ENCODE assay signal across 9 cellular contexts in genomic region chr19:8610041-8610927, GRCh38. TPM values are rescaled to one million over a fixed set of nuclear protein-coding genes. Genes with fewer than 3 reads are reported as not detected.
A peak's percentile ranks its signal among the peaks of the same experiment; 100 is the strongest.
DNase-seq lines count a peak whose midpoint lies in the region; ATAC-seq and TF ChIP-seq lines count a peak whose summit lies in the region.
"Had no signal": no experiment of that assay in that cellular context is flagged by ENCODE, and none has a peak within 500 bp of the region (broad histone marks: within the 10 kb centered on the region; RNA-seq: fewer than 3 reads in every experiment).

Gene ADAMTS10, minus strand, starts transcription at chr19:8610715. Its CDS starts 5,005 bp downstream, at chr19:8605710.

- H3K9me3 ChIP-seq in HAP-1 (no peaks in the 10 kb centered on the region), mesodermal cell (ENCODE audit: control insufficient read depth, low read length) (no peaks in the 10 kb centered on the region), stomach (peaks cover 0 to under 1% (median 0%) of the 10 kb centered on the region in 4 donors)

- H3K4me3 ChIP-seq in HAP-1 (peak within 1 kb of the TSS; percentile 47), mesodermal cell (ENCODE audit: extremely low read depth, insufficient read depth, low read length, poor library complexity, severe bottlenecking) (peak within 1 kb of the TSS; percentile 72), stomach (peak within 1 kb of the TSS; percentile 51 to 61 (median 52))

- H3K27me3 ChIP-seq in HAP-1 (ENCODE audit: low read depth) = no peaks in the 10 kb centered on the region
- peaks cover 0 to 32% (median 8%) of the 10 kb centered on the region in 3 donors for H3K27me3 ChIP-seq in stomach

- no peak for ATAC-seq in GM18909 (IDR thresholded peaks at IDR 0.05; ENCODE audit: poor library complexity, unreplicated experiment)
- ATAC-seq in GM18520 (IDR thresholded peaks at IDR 0.05; ENCODE audit: unreplicated experiment) = no peak
- ATAC-seq in GM21515 (IDR thresholded peaks at IDR 0.05; ENCODE audit: unreplicated experiment) = no peak

- no peak for TF ChIP-seq POLR2A in stomach (IDR thresholded peaks at IDR 0.05)

- DNase-seq in HAP-1 (ENCODE audit: low spot score in 2 of 2) (peak in 1 of 2 experiments; percentile 52), ecto neural progenitor cell (ENCODE audit: low spot score) (peak; percentile 67), stomach (no peak)
- DNase-seq in activated CD4-positive, alpha-beta T cell treated with anti-CD3 and anti-CD28 coated beads for 4 hours = peak; percentile 32 to 41

- in situ Hi-C loops in HAP-1 (cut with MboI; ENCODE audit: low sequenced_read_pairs) = no loop called here

- TF ChIP-seq EP300 in stomach (IDR thresholded peaks at IDR 0.05) = no peak

- TF ChIP-seq CTCF in stomach (IDR thresholded peaks at IDR 0.05) = no peak

- H3K36me3 ChIP-seq in HAP-1 (replicated peaks) (no peaks in the 10 kb centered on the region), mesodermal cell (ENCODE audit: control insufficient read depth, insufficient read depth, low read length) (peaks cover 34% of the 10 kb centered on the region), stomach (peaks cover 0 to 9% (median under 1%) of the 10 kb centered on the region in 4 donors)

- H3K27ac ChIP-seq in mesodermal cell (ENCODE audit: low read depth, low read length, severe bottlenecking) (peak within 1 kb of the TSS; percentile 91), stomach (peak within 1 kb of the TSS; percentile 50 to 86 (median 82))

- intact Hi-C loops in stomach (cut with DNase I; ENCODE audit: low total_unique reads) = no loop called here

- WGBS in mesodermal cell (ENCODE audit: insufficient coverage in 2 of 2), 2 experiments = 0% methylated on average over 24 to 43 of the region's 74 CpGs
- WGBS in stomach, 5 donors = 1 to 5% (median 2%) methylated on average over 8 to 74 of the region's 74 CpGs

- H3K4me1 ChIP-seq in HAP-1 = peaks cover 10% of the 10 kb centered on the region
- peaks cover 11% of the 10 kb centered on the region for H3K4me1 ChIP-seq in mesodermal cell (ENCODE audit: control insufficient read depth, insufficient read depth, low read length, poor library complexity, severe bottlenecking)
- peaks cover 11 to 52% (median 34%) of the 10 kb centered on the region in 4 donors for H3K4me1 ChIP-seq in stomach

RNA-seq across cellular contexts. Expression of gene ADAMTS10, which starts in this region (rescaled TPM):
- polyA plus RNA-seq in mesodermal cell (2013, experiment 1 of 2) = 40.4 TPM
- polyA plus RNA-seq in mesodermal cell (2013, experiment 2 of 2) = 32.6 TPM
- total RNA-seq in stomach = 10 to 100 TPM in 3 of 5 donors, 1 to 10 TPM in 2; 2.3 to 28.5 (median 12.8) TPM
- polyA plus RNA-seq in stomach = 1 to 10 TPM; 1.9 to 6.6 (median 5.7) TPM
- total RNA-seq: RPMI7951 had no signal
